In the genomic region with DNA sequence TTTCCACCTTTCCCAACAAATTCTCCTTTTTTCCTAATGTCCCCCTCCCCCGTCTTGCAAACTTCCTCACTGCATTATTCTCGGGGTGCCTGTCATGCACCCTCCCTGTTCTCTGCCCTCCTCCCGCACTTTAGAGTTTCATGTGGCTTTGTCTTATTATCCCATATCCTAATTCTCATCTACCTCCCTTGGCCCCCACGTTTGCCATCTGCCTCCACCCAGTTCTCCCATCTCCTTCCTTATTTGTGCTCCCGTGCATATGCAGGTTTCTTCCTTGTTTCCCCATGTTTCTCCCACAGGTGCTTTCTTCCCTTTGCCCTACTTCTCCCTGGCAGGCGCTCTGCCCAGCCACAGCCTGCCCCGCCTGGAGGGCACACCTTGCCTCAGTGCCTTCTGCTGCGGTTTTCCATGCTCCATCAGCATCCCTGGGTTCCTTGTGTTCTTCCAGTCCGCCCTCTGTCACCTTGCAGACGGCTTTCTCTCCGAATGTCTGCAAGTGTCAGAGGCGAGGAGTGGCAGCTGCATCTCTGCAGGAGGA, we compare ENCODE assay signal across 8 cellular contexts. TPM values are rescaled to one million over a fixed set of nuclear protein-coding genes. Genes with fewer than 3 reads are reported as not detected.
A peak's percentile ranks its signal among the peaks of the same experiment; 100 is the strongest.
DNase-seq lines count a peak whose midpoint lies in the region; ATAC-seq, FAIRE-seq and TF ChIP-seq lines count a peak whose summit lies in the region.

No MANE protein-coding gene starts in this region.

- peak overlapping the region; percentile 82 to 93 for H3K9ac ChIP-seq in mucosa of rectum (ENCODE audit: low read depth in 1 of 2, low read length in 2 of 2)

- H3K4me2 ChIP-seq in A549 = peak overlapping the region; percentile 71

- H3K4me3 Mint-ChIP-seq in chondrocyte (ENCODE audit: unreplicated experiment) = peak overlapping the region; percentile 78

- TF ChIP-seq CTCF in A549 (IDR thresholded peaks at IDR 0.05) (no peak), HEK293 (tag by site-specific recombination; IDR thresholded peaks at IDR 0.05) (no peak), chondrocyte (IDR thresholded peaks at IDR 0.05) (no peak)

- TF ChIP-seq RAD21 in A549 (conservative IDR thresholded peaks at IDR 0.05 in 1 of 2, IDR thresholded peaks at IDR 0.05 in 1 of 2) = no peak

- H3K36me3 ChIP-seq in HEK293 (ENCODE audit: control insufficient read depth in 2 of 2, insufficient read depth in 1 of 2, low read length in 2 of 2) = peaks cover 0 to 14% of the 10 kb centered on the region in 2 experiments; a peak in 1 of 3 replicates
- H3K36me3 ChIP-seq in mucosa of rectum (ENCODE audit: control insufficient read depth in 2 of 2, insufficient read depth in 2 of 2, low read length in 2 of 2) = peaks cover 12% of the 10 kb centered on the region in 2 donors

- H3K27ac ChIP-seq in A549 (peak overlapping the region in 1 of 2 experiments; percentile 89; a peak in 1 of 6 replicates), HEK293 (ENCODE audit: extremely low read depth, low read depth, low read length) (no peak overlapping the region), mucosa of rectum (ENCODE audit: low read depth in 2 of 2, low read length in 2 of 2) (peak overlapping the region; percentile 87 to 88)

- H3K27ac Mint-ChIP-seq in chondrocyte (ENCODE audit: unreplicated experiment) = no peak overlapping the region

- CTCF ChIA-PET in A549 (lab: Yijun Ruan, JAX) (interaction anchor here (1.0 to 2.2 kb wide), 7 partner anchors 12 to 154 kb away, joined by 3 to 5 read pairs (median 3); no protein-coding TSS in a partner anchor), HEK293 (lab: Yijun Ruan, JAX) (interaction anchor here (1.0 kb wide), 1 partner anchor 109 kb away, joined by 3 read pairs; no protein-coding TSS in a partner anchor)

- no peaks in the 10 kb centered on the region for H3K9me3 Mint-ChIP-seq in chondrocyte (ENCODE audit: low read depth)

- FAIRE-seq in A549 (lab: Jason Lieb, UNC) = no peak

- H3K36me3 Mint-ChIP-seq in chondrocyte (ENCODE audit: low read depth) = no peaks in the 10 kb centered on the region

- H3K4me3 ChIP-seq in A549 = no peak overlapping the region; the same call in 2 of the 3 replicates
- H3K4me3 ChIP-seq in HEK293 (ENCODE audit: low read depth, low read length) = no peak overlapping the region
- peak overlapping the region; percentile 88 to 90 for H3K4me3 ChIP-seq in mucosa of rectum (ENCODE audit: low read length in 2 of 2)

- peaks cover 19% of the 10 kb centered on the region; the same call in 2 of the 3 replicates for H3K4me1 ChIP-seq in A549
- H3K4me1 ChIP-seq in HEK293 (ENCODE audit: control insufficient read depth, insufficient read depth, low read length) = 0 out of 2 replicates have a peak, but pooled peaks cover 7% of the 10 kb centered on the region
- peaks cover 13 to 17% of the 10 kb centered on the region in 2 donors for H3K4me1 ChIP-seq in mucosa of rectum (ENCODE audit: control insufficient read depth in 2 of 2, insufficient read depth in 2 of 2, low read length in 2 of 2)

- POLR2A ChIA-PET in A549 (lab: Yijun Ruan, JAX) = no interaction called here
- POLR2A ChIA-PET in HEK293 (lab: Yijun Ruan, JAX) = interaction anchor here (0.6 kb wide), 1 partner anchor 24 kb away, joined by 3 read pairs; no protein-coding TSS in a partner anchor

- H3K27me3 ChIP-seq in mucosa of rectum (ENCODE audit: control insufficient read depth in 2 of 2, insufficient read depth in 2 of 2, low read length in 2 of 2) = peaks cover 0 to 8% of the 10 kb centered on the region in 2 donors

- H3K4me1 Mint-ChIP-seq in chondrocyte (ENCODE audit: low read depth) = peaks cover 28% of the 10 kb centered on the region

- peaks cover 4% of the 10 kb centered on the region for H3K27me3 Mint-ChIP-seq in chondrocyte (ENCODE audit: low read depth)

- ATAC-seq in A549 = no peak
- ATAC-seq in HG03039 (IDR thresholded peaks at IDR 0.05; ENCODE audit: unreplicated experiment) = no peak

- no peak for TF ChIP-seq EP300 in A549 (IDR thresholded peaks at IDR 0.05)

- DNase-seq in A549 (ENCODE audit: low read depth in 1 of 2, low spot score in 1 of 2) = no peak
- DNase-seq in chondrocyte (ENCODE audit: low spot score) = no peak
- no peak for DNase-seq in NCI-H146 treated with DMSO at 0.1 percent for 48 hours (lab: John Stamatoyannopoulos, UW; ENCODE audit: unreplicated experiment)
- no peak for DNase-seq in SK-N-DZ (ENCODE audit: low spot score)
- DNase-seq in D341Med (ENCODE audit: low spot score) = no peak

- no peak for TF ChIP-seq POLR2A in A549 (IDR thresholded peaks at IDR 0.05; ENCODE audit: low read length)

- H3K9me3 ChIP-seq in A549 (no peaks in the 10 kb centered on the region), HEK293 (ENCODE audit: control insufficient read depth, insufficient read depth, low read depth, low read length) (no peaks in the 10 kb centered on the region), mucosa of rectum (ENCODE audit: control insufficient read depth in 2 of 2, low read length in 2 of 2) (no peaks in the 10 kb centered on the region)

- WGBS in A549 (ENCODE audit: missing lambda C conversion rate) = 74% methylated on average over 12 of the region's 12 CpGs

TF ChIP-seq in A549, 52 proteins besides CTCF, POLR2A, EP300 and RAD21:
- TF ChIP-seq MYC (IDR thresholded peaks at IDR 0.05; ENCODE audit: borderline replicate concordance, low read length) (no peak), CBX2 (IDR thresholded peaks at IDR 0.05; ENCODE audit: borderline replicate concordance, low read depth) (no peak), GATA3 (IDR thresholded peaks at IDR 0.05; ENCODE audit: borderline replicate concordance) (no peak), CHD4 (IDR thresholded peaks at IDR 0.05; ENCODE audit: borderline replicate concordance) (no peak), TP53 (CRISPR knock-in tag; IDR thresholded peaks at IDR 0.05) (no peak)
- TF ChIP-seq, protein P1, sequence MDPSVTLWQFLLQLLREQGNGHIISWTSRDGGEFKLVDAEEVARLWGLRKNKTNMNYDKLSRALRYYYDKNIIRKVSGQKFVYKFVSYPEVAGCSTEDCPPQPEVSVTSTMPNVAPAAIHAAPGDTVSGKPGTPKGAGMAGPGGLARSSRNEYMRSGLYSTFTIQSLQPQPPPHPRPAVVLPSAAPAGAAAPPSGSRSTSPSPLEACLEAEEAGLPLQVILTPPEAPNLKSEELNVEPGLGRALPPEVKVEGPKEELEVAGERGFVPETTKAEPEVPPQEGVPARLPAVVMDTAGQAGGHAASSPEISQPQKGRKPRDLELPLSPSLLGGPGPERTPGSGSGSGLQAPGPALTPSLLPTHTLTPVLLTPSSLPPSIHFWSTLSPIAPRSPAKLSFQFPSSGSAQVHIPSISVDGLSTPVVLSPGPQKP (IDR thresholded peaks at IDR 0.05; ENCODE audit: low read depth, low read length) = no peak

TF ChIP-seq in HEK293, 187 proteins besides CTCF, POLR2A, EP300 and RAD21:
- TF ChIP-seq ZNF311 (tag by site-specific recombination; IDR thresholded peaks at IDR 0.05; ENCODE audit: borderline replicate concordance) (no peak), EGR2 (tag by site-specific recombination; IDR thresholded peaks at IDR 0.05; ENCODE audit: low read depth) (peak; percentile 20; the same call in 1 of the 2 replicates), HOXD13 (CRISPR knock-in tag; IDR thresholded peaks at IDR 0.05; ENCODE audit: borderline replicate concordance) (no peak)
- TF ChIP-seq, protein P2, sequence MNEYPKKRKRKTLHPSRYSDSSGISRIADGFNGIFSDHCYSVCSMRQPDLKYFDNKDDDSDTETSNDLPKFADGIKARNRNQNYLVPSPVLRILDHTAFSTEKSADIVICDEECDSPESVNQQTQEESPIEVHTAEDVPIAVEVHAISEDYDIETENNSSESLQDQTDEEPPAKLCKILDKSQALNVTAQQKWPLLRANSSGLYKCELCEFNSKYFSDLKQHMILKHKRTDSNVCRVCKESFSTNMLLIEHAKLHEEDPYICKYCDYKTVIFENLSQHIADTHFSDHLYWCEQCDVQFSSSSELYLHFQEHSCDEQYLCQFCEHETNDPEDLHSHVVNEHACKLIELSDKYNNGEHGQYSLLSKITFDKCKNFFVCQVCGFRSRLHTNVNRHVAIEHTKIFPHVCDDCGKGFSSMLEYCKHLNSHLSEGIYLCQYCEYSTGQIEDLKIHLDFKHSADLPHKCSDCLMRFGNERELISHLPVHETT (tag by site-specific recombination; IDR thresholded peaks at IDR 0.05) = no peak
- TF ChIP-seq, protein P3, sequence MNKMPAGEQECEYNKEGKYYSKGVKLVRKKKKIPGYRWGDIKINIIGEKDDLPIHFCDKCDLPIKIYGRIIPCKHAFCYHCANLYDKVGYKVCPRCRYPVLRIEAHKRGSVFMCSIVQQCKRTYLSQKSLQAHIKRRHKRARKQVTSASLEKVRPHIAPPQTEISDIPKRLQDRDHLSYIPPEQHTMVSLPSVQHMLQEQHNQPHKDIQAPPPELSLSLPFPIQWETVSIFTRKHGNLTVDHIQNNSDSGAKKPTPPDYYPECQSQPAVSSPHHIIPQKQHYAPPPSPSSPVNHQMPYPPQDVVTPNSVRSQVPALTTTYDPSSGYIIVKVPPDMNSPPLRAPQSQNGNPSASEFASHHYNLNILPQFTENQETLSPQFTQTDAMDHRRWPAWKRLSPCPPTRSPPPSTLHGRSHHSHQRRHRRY (tag by site-specific recombination; IDR thresholded peaks at IDR 0.05) = no peak

RNA-seq across cellular contexts. Expression of a gene that starts 1.5 kb away (rescaled TPM):
- polyA plus RNA-seq in A549 (2011; rRNA removed) (6.3 and 7.2 TPM in 2 replicates), A549 (2017; fragmentation: RNase III; extraction: RNeasy Plus Mini Kit Qiagen cat#74134 plus additional on column Dnase treatment) (2.8 to 3.1 TPM (median 2.9 TPM) in 3 replicates)
- 2.5 and 3.6 TPM in 2 replicates for polyA plus RNA-seq in A549 (2012; cell fraction: cytosol; rRNA removed)
- 4.7 and 6.9 TPM in 2 replicates for polyA plus RNA-seq in A549 (2012; cell fraction: nucleus; rRNA removed)
- polyA minus RNA-seq in A549 (2011; rRNA and poly(A)+ RNA removed) = 7.4 and 8.3 TPM in 2 replicates
- total RNA-seq in chondrocyte = 4.9 to 5.1 TPM (median 4.9 TPM) in 3 replicates
- polyA plus RNA-seq in SK-N-DZ (2014; cell fraction: cytosol; rRNA removed) = 5.3 and 7.5 TPM in 2 replicates
- 5.2 and 6.0 TPM in 2 replicates for polyA plus RNA-seq in SK-N-DZ (2014; cell fraction: nucleus; rRNA removed)

Comparison
In these comparisons a context has a peak if more than half of its experiments do, and no peak if none do; other contexts are left out.
1. H3K4me3 ChIP-seq: peak in mucosa of rectum (2 of 2); none in A549 (single experiment) and HEK293 (single experiment).